ENCODE assay signal across 1 cellular context in the genomic region with DNA sequence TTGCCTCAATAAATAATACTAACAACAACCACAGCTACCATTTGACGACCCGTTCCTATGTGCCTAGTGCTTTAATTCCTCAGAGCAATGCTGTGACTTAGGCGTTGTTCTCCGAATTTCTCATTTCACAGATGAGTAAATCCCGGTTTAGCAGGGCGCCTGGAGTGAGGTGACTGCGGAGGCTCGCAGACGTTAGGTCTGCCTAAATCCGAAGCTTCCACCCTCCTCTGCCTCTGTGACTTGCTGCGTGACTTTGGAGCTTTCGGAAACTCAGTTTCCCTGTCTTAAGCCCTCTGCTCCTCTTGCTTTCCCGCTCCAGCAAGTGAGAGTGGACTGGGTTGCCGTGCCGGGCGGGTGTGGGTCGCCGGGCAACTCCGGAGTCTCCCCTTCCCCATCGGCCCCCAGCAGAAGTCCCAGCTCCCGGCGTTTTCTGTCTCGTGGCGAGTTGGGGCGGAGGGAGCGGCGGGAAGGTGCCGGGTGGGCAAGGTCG.
TF ChIP-seq lines count a peak whose summit lies in the region.

No MANE protein-coding gene starts in this region.

TF ChIP-seq in HCT116, 20 proteins besides CTCF, POLR2A, EP300 and RAD21 (continued from another document):
- TF ChIP-seq MAX (IDR thresholded peaks at IDR 0.05) (no peak), EZH2 (IDR thresholded peaks at IDR 0.05) (no peak), CBX3 (IDR thresholded peaks at IDR 0.05; ENCODE audit: low read depth) (no peak), FOSL1 (IDR thresholded peaks at IDR 0.05; ENCODE audit: low read depth) (no peak), EZH2phosphoT487 (IDR thresholded peaks at IDR 0.05; ENCODE audit: borderline replicate concordance) (no peak), ZFX (IDR thresholded peaks at IDR 0.05) (no peak), JUND (IDR thresholded peaks at IDR 0.05) (no peak), TCF7L2 (IDR thresholded peaks at IDR 0.05; ENCODE audit: borderline replicate concordance, extremely low read depth, insufficient read depth, insufficient read length) (no peak), ZBTB33 (IDR thresholded peaks at IDR 0.05; ENCODE audit: extremely low read depth, insufficient replicate concordance, low read length) (no peak), CEBPB (IDR thresholded peaks at IDR 0.05; ENCODE audit: low read depth) (no peak), POLR2AphosphoS5 (IDR thresholded peaks at IDR 0.05; ENCODE audit: low read depth, low read length) (no peak), YY1 (IDR thresholded peaks at IDR 0.05; ENCODE audit: extremely low read depth, insufficient replicate concordance, low read depth, low read length) (no peak)
TF ChIP-seq in HCT116: peak in this region for 0.
